2 cellular contexts compared by ENCODE assay signal in genomic region chr17:30819941-30820705, GRCh38.
TF ChIP-seq lines count a peak whose summit lies in the region.

No MANE protein-coding gene starts in this region.

TF ChIP-seq in IMR-90, 13 proteins besides CTCF, POLR2A, EP300 and RAD21:
- TF ChIP-seq CEBPB (IDR thresholded peaks at IDR 0.05; ENCODE audit: low read depth, low read length) = no peak
- no peak for TF ChIP-seq SMC3 (IDR thresholded peaks at IDR 0.05; ENCODE audit: low read depth, low read length)
- no peak for TF ChIP-seq MXI1 (IDR thresholded peaks at IDR 0.05; ENCODE audit: borderline replicate concordance, low read depth, low read length)
- TF ChIP-seq MAFK (IDR thresholded peaks at IDR 0.05; ENCODE audit: low read depth, low read length) = no peak
- TF ChIP-seq NFE2L2 (IDR thresholded peaks at IDR 0.05; ENCODE audit: low read depth, low read length) = no peak
- no peak for TF ChIP-seq CHD1 (IDR thresholded peaks at IDR 0.05; ENCODE audit: low read depth, low read length)

TF ChIP-seq in HEK293T, 16 proteins besides CTCF, POLR2A, EP300 and RAD21:
- TF ChIP-seq CTBP1 (IDR thresholded peaks at IDR 0.05; ENCODE audit: borderline replicate concordance) = no peak
- no peak for TF ChIP-seq FOXA1 (IDR thresholded peaks at IDR 0.05)
- TF ChIP-seq BHLHE40 (IDR thresholded peaks at IDR 0.05; ENCODE audit: borderline replicate concordance) = no peak
- TF ChIP-seq HDGF (IDR thresholded peaks at IDR 0.05; ENCODE audit: borderline replicate concordance) = no peak
- no peak for TF ChIP-seq L3MBTL2 (conservative IDR thresholded peaks at IDR 0.05)
- TF ChIP-seq FOXM1 (IDR thresholded peaks at IDR 0.05; ENCODE audit: borderline replicate concordance) = no peak
- TF ChIP-seq FOXK2 (IDR thresholded peaks at IDR 0.05) = no peak
- TF ChIP-seq SP1 (IDR thresholded peaks at IDR 0.05) = no peak
- TF ChIP-seq ELF4 (IDR thresholded peaks at IDR 0.05) = no peak
- TF ChIP-seq PKNOX1 (IDR thresholded peaks at IDR 0.05) = no peak
- no peak for TF ChIP-seq LEF1 (IDR thresholded peaks at IDR 0.05; ENCODE audit: borderline replicate concordance)
- TF ChIP-seq SUZ12 (IDR thresholded peaks at IDR 0.05) = no peak
- no peak for TF ChIP-seq ARNT (IDR thresholded peaks at IDR 0.05)
